In genomic region chr2:97113050-97113881, GRCh38 we compare ENCODE assay signal across 1 cellular context.
TF ChIP-seq lines count a peak whose summit lies in the region.
"Not testable (repeated sequence)": the region's sequence is repeated elsewhere in the genome, so short reads cannot be mapped to it uniquely, and the experiment has no call there.

Gene ANKRD36, plus strand, starts transcription at chr2:97113153. Its CDS starts 587 bp downstream, at chr2:97113740.

TF ChIP-seq in HepG2, 621 proteins besides CTCF, POLR2A, EP300 and RAD21 (continued from another document and continues in another):
- TF ChIP-seq PRDM15 (CRISPR knock-in tag; IDR thresholded peaks at IDR 0.05) (peak; percentile 51; the same call in 1 of the 2 replicates), ZNF775 (CRISPR knock-in tag; IDR thresholded peaks at IDR 0.05; ENCODE audit: borderline replicate concordance) (peak; percentile 71; the same call in 1 of the 2 replicates), MEIS2 (CRISPR knock-in tag; IDR thresholded peaks at IDR 0.05) (peak; percentile 62), ARNTL (CRISPR knock-in tag; IDR thresholded peaks at IDR 0.05) (peak; percentile 27; the same call in 1 of the 2 replicates), ZSCAN21 (CRISPR knock-in tag; IDR thresholded peaks at IDR 0.05; ENCODE audit: borderline replicate concordance) (peak; percentile 78; the same call in 1 of the 2 replicates), SRY (CRISPR knock-in tag; IDR thresholded peaks at IDR 0.05) (peak; percentile 23; the same call in 1 of the 2 replicates), HMGXB3 (CRISPR knock-in tag; IDR thresholded peaks at IDR 0.05; ENCODE audit: borderline replicate concordance) (0 out of 2 replicates have a peak, but pooled peaks have one; percentile 60), SOX13 (CRISPR knock-in tag; conservative IDR thresholded peaks at IDR 0.05 in 1 of 2, IDR thresholded peaks at IDR 0.05 in 1 of 2) (peak in 1 of 2 experiments; percentile 10; a peak in 1 of 4 replicates), CBFB (CRISPR knock-in tag; IDR thresholded peaks at IDR 0.05) (peak; percentile 81), ZNF678 (CRISPR knock-in tag; IDR thresholded peaks at IDR 0.05) (peak; percentile 67; the same call in 1 of the 2 replicates), HOXA3 (CRISPR knock-in tag; IDR thresholded peaks at IDR 0.05) (peak; percentile 56), ZNF275 (CRISPR knock-in tag; IDR thresholded peaks at IDR 0.05; ENCODE audit: borderline replicate concordance) (peak; percentile 72), ZNF713 (CRISPR knock-in tag; IDR thresholded peaks at IDR 0.05) (peak; percentile 69; the same call in 1 of the 2 replicates), ZNF576 (CRISPR knock-in tag; IDR thresholded peaks at IDR 0.05) (peak; percentile 84), ZNF468 (CRISPR knock-in tag; IDR thresholded peaks at IDR 0.05) (0 out of 2 replicates have a peak, but pooled peaks have one; percentile 14), ZNF800 (CRISPR knock-in tag; IDR thresholded peaks at IDR 0.05) (peak; percentile 92), ZNF780A (CRISPR knock-in tag; IDR thresholded peaks at IDR 0.05) (peak; percentile 74; the same call in 1 of the 2 replicates), KLF15 (CRISPR knock-in tag; IDR thresholded peaks at IDR 0.05; ENCODE audit: borderline replicate concordance) (peak; percentile 93; the same call in 1 of the 2 replicates), ZNF235 (CRISPR knock-in tag; IDR thresholded peaks at IDR 0.05; ENCODE audit: borderline replicate concordance) (peak; percentile 38; the same call in 1 of the 2 replicates), ZHX1 (CRISPR knock-in tag; IDR thresholded peaks at IDR 0.05; ENCODE audit: low read depth) (peak; percentile 28; the same call in 1 of the 2 replicates), TFDP1 (CRISPR knock-in tag; IDR thresholded peaks at IDR 0.05; ENCODE audit: borderline replicate concordance) (peak; percentile 64; the same call in 1 of the 2 replicates), ZNF460 (CRISPR knock-in tag; IDR thresholded peaks at IDR 0.05; ENCODE audit: borderline replicate concordance) (peak; percentile 72; the same call in 1 of the 2 replicates), ZNF510 (CRISPR knock-in tag; IDR thresholded peaks at IDR 0.05; ENCODE audit: low read depth) (peak; percentile 69; the same call in 1 of the 2 replicates), AHR (CRISPR knock-in tag; IDR thresholded peaks at IDR 0.05) (0 out of 2 replicates have a peak, but pooled peaks have one; percentile 50), ZNF784 (CRISPR knock-in tag; IDR thresholded peaks at IDR 0.05; ENCODE audit: borderline replicate concordance) (peak; percentile 81), HDAC2 (CRISPR knock-in tag; IDR thresholded peaks at IDR 0.05) (peak; percentile 57; the same call in 1 of the 2 replicates), ARID4A (CRISPR knock-in tag; IDR thresholded peaks at IDR 0.05; ENCODE audit: borderline replicate concordance) (peak; percentile 94), ZNF253 (CRISPR knock-in tag; IDR thresholded peaks at IDR 0.05; ENCODE audit: borderline replicate concordance) (peak; percentile 48; the same call in 1 of the 2 replicates)
- not testable (repeated sequence) for TF ChIP-seq SOX13 (IDR thresholded peaks at IDR 0.05)
